ENCODE assay signal across 23 cellular contexts in the genomic region with DNA sequence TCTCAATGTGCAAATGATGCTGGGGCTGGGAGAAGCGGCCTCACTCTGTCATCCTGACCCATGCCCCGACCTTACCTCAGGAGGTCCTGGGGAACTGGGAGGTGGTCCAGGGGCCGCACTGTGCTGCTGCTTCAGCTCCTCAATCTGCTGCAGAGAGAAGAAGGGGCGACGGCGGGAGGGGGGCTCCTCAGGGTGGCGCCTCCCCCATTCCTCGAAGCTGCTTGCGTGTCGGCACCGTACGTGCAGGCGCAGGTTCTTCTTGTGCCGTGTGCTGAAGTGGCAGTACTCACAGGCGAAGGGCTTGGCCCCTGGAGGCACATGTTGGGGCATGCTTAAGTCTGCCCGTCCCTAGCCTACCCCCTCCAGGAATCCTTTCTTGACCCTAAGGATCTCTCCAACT. TPM values are rescaled to one million over a fixed set of nuclear protein-coding genes. Genes with fewer than 3 reads are reported as not detected.
"Had no signal": no experiment of that assay in that cellular context is flagged by ENCODE, and none has a peak within 500 bp of the region (broad histone marks: within the 10 kb centered on the region; RNA-seq: fewer than 3 reads in every experiment).

No MANE protein-coding gene starts in this region.

- H3K4me3 ChIP-seq: ascending aorta, esophagus squamous epithelium, lung, skin epidermis had no signal

- H3K27me3 ChIP-seq: ascending aorta, esophagus squamous epithelium had no signal

- H3K9me3 Mint-ChIP-seq: activated CD4-positive, alpha-beta T cell treated with anti-CD3 and anti-CD28 coated beads, Interleukin-2, amount 10 ng/mL, durations not matched to agents 24 days and 14 days; activated CD8-positive, alpha-beta T cell treated with anti-CD3 and anti-CD28 coated beads for 36 hours; activated naive CD8-positive, alpha-beta T cell treated with anti-CD3 and anti-CD28 coated beads, Interleukin-2, amount 50 U/mL, for 24 hours; activated T-helper 2 cell treated with anti-CD3 and anti-CD28 coated beads, Interferon-gamma antibody, Interleukin-2, Interleukin-4, amounts not matched to agents 10 μg/mL and 5 μg/mL and 100 μg/mL, durations not matched to agents 14 hours and 24 hours and 36 hours; dendritic cell treated with granulocyte-macrophage colony-stimulating factor and Interleukin-4, amounts not matched to agents 40 ng/mL and 50 ng/mL, for 4 days; nephron; stimulated activated naive CD8-positive, alpha-beta T cell treated with anti-CD3 and anti-CD28 coated beads, Interleukin-15, amount 100 ng/mL, for 72 hours; T-cell; type B pancreatic cell had no signal

- H3K27ac ChIP-seq: ascending aorta, esophagus squamous epithelium, skin epidermis had no signal

- H3K4me1 Mint-ChIP-seq: activated CD4-positive, alpha-beta T cell treated with anti-CD3 and anti-CD28 coated beads, Interleukin-2, amount 10 ng/mL, durations not matched to agents 24 days and 14 days; activated naive CD8-positive, alpha-beta T cell treated with anti-CD3 and anti-CD28 coated beads, Interleukin-2, amount 50 U/mL, for 24 hours; nephron; stimulated activated naive CD8-positive, alpha-beta T cell treated with anti-CD3 and anti-CD28 coated beads, Interleukin-15, amount 100 ng/mL, for 72 hours had no signal

- H3K4me1 ChIP-seq: ascending aorta, esophagus squamous epithelium had no signal

- H3K9me3 ChIP-seq: ascending aorta, esophagus squamous epithelium had no signal

- DNase-seq: activated CD4-positive, alpha-beta T cell treated with anti-CD3 and anti-CD28 coated beads, Interleukin-2, amount 10 ng/mL, durations not matched to agents 24 days and 14 days; activated CD4-positive, CD25-positive, alpha-beta regulatory T cell; activated CD8-positive, alpha-beta T cell treated with anti-CD3 and anti-CD28 coated beads for 36 hours; activated naive CD4-positive, alpha-beta T cell treated with Interleukin-2 at 50 U/mL for 16 hours; activated naive CD8-positive, alpha-beta T cell treated with anti-CD3 and anti-CD28 coated beads, Interleukin-2, amount 50 U/mL, for 24 hours; activated T-cell treated with anti-CD3 and anti-CD28 coated beads, Interleukin-2, amount 50 U/mL, for 1 hour; effector CD8-positive, alpha-beta T cell; esophagus squamous epithelium; midbrain; nucleus accumbens; stimulated activated CD4-positive, alpha-beta T cell treated with anti-CD3 and anti-CD28 coated beads, Interleukin-15, amount 100 ng/mL, for 24 hours; stimulated activated CD4-positive, alpha-beta T cell treated with anti-CD3 and anti-CD28 coated beads, Interleukin-2, amount 100 ng/mL, for 48 hours; stimulated activated naive CD8-positive, alpha-beta T cell treated with anti-CD3 and anti-CD28 coated beads, Interleukin-15, amount 100 ng/mL, for 72 hours; T-cell; T-helper 9 cell had no signal

- H3K27me3 Mint-ChIP-seq: activated CD4-positive, alpha-beta T cell treated with anti-CD3 and anti-CD28 coated beads, Interleukin-2, amount 10 ng/mL, durations not matched to agents 24 days and 14 days; activated CD8-positive, alpha-beta T cell treated with anti-CD3 and anti-CD28 coated beads for 36 hours; activated naive CD8-positive, alpha-beta T cell treated with anti-CD3 and anti-CD28 coated beads, Interleukin-2, amount 50 U/mL, for 24 hours; dendritic cell treated with granulocyte-macrophage colony-stimulating factor and Interleukin-4, amounts not matched to agents 40 ng/mL and 50 ng/mL, for 4 days; stimulated activated naive CD8-positive, alpha-beta T cell treated with anti-CD3 and anti-CD28 coated beads, Interleukin-15, amount 100 ng/mL, for 72 hours; T-cell; type B pancreatic cell had no signal

- H3K27ac Mint-ChIP-seq: activated CD4-positive, alpha-beta T cell treated with anti-CD3 and anti-CD28 coated beads, Interleukin-2, amount 10 ng/mL, durations not matched to agents 24 days and 14 days; activated CD8-positive, alpha-beta T cell treated with anti-CD3 and anti-CD28 coated beads for 36 hours; activated naive CD8-positive, alpha-beta T cell treated with anti-CD3 and anti-CD28 coated beads, Interleukin-2, amount 50 U/mL, for 24 hours; activated T-helper 2 cell treated with anti-CD3 and anti-CD28 coated beads, Interferon-gamma antibody, Interleukin-2, Interleukin-4, amounts not matched to agents 10 μg/mL and 5 μg/mL and 100 μg/mL, durations not matched to agents 14 hours and 24 hours and 36 hours; dendritic cell treated with granulocyte-macrophage colony-stimulating factor and Interleukin-4, amounts not matched to agents 40 ng/mL and 50 ng/mL, for 4 days; nephron; T-cell; type B pancreatic cell had no signal

- ATAC-seq: activated CD8-positive, alpha-beta T cell treated with anti-CD3 and anti-CD28 coated beads for 36 hours; activated naive CD8-positive, alpha-beta T cell treated with anti-CD3 and anti-CD28 coated beads, Interleukin-2, amount 50 U/mL, for 24 hours; stimulated activated naive CD8-positive, alpha-beta T cell treated with anti-CD3 and anti-CD28 coated beads, Interleukin-15, amount 100 ng/mL, for 72 hours; T-cell had no signal

- H3K4me3 Mint-ChIP-seq: activated CD4-positive, alpha-beta T cell treated with anti-CD3 and anti-CD28 coated beads, Interleukin-2, amount 10 ng/mL, durations not matched to agents 24 days and 14 days; activated CD8-positive, alpha-beta T cell treated with anti-CD3 and anti-CD28 coated beads for 36 hours; activated naive CD8-positive, alpha-beta T cell treated with anti-CD3 and anti-CD28 coated beads, Interleukin-2, amount 50 U/mL, for 24 hours; dendritic cell treated with granulocyte-macrophage colony-stimulating factor and Interleukin-4, amounts not matched to agents 40 ng/mL and 50 ng/mL, for 4 days; nephron; stimulated activated naive CD8-positive, alpha-beta T cell treated with anti-CD3 and anti-CD28 coated beads, Interleukin-15, amount 100 ng/mL, for 72 hours; T-cell; type B pancreatic cell had no signal

RNA-seq across cellular contexts. Expression of gene MMP9, which starts 49.6 kb away (rescaled TPM):
- total RNA-seq: activated T-helper 2 cell treated with anti-CD3 and anti-CD28 coated beads, Interferon-gamma antibody, Interleukin-2, Interleukin-4, amounts not matched to agents 10 μg/mL and 5 μg/mL and 100 μg/mL, durations not matched to agents 14 hours and 24 hours and 36 hours; ascending aorta; cerebellum had no signal
